Comparison of ENCODE assay signal across 8 cellular contexts in the genomic region with DNA sequence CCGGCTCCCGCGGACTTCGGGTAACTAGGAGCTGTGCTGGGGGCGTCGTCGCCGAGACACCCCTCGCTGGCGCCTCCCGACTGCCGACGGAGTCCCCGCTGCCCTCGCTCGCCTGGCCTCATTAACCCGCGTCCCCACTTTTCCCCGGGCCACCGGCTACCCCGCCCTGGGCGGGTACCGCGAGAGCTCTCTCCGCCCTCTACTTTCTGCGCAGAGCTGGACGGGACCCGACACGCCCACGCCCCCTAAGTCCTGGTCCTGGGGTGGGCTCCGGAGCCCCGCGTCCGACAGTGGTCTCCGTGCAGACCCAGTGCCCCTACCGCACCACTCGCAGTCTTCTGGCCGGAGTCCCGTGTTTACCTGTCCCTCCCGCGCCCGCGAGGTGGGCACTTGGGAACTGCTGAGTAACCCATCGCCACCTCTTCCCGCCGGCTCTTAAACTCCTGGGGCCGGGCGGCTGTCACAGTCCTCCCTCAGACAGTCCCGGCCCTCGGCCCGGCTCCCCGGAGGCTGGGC.
A peak's percentile ranks its signal among the peaks of the same experiment; 100 is the strongest.
DNase-seq lines count a peak whose midpoint lies in the region; ATAC-seq lines count a peak whose summit lies in the region.

No MANE protein-coding gene starts in this region.

- H3K36me3 ChIP-seq in KOPT-K1 (ENCODE audit: insufficient read depth, low read length): peaks cover 43% of the 10 kb centered on the region

- peak overlapping the region; percentile 97 for H3K27ac Mint-ChIP-seq in T-helper 1 cell treated with Interleukin-12 subunit alpha and Interleukin-12 subunit beta and Interleukin-4 antibody, amounts not matched to agents 30 μg/mL and 1 μg/mL, for 36 hours

- ATAC-seq in HG03159 (IDR thresholded peaks at IDR 0.05; ENCODE audit: unreplicated experiment): no peak

- H3K4me3 Mint-ChIP-seq in T-helper 1 cell treated with Interleukin-12 subunit alpha and Interleukin-12 subunit beta and Interleukin-4 antibody, amounts not matched to agents 30 μg/mL and 1 μg/mL, for 36 hours: peak overlapping the region; percentile 91

- peak overlapping the region; percentile 52 for H3K27ac ChIP-seq in KOPT-K1 (ENCODE audit: low read depth, low read length, poor library complexity, severe bottlenecking)

- H3K9me3 Mint-ChIP-seq in T-helper 1 cell treated with Interleukin-12 subunit alpha and Interleukin-12 subunit beta and Interleukin-4 antibody, amounts not matched to agents 30 μg/mL and 1 μg/mL, for 36 hours: no peaks in the 10 kb centered on the region

- H3K4me1 Mint-ChIP-seq in T-helper 1 cell treated with Interleukin-12 subunit alpha and Interleukin-12 subunit beta and Interleukin-4 antibody, amounts not matched to agents 30 μg/mL and 1 μg/mL, for 36 hours (ENCODE audit: low read depth): peaks cover 45% of the 10 kb centered on the region

- H3K27me3 Mint-ChIP-seq in T-helper 1 cell treated with Interleukin-12 subunit alpha and Interleukin-12 subunit beta and Interleukin-4 antibody, amounts not matched to agents 30 μg/mL and 1 μg/mL, for 36 hours (ENCODE audit: low read depth): no peaks in the 10 kb centered on the region

- no peaks in the 10 kb centered on the region for H3K9me3 ChIP-seq in KOPT-K1 (ENCODE audit: insufficient read depth, low read length, poor library complexity, severe bottlenecking)
- no peaks in the 10 kb centered on the region for H3K9me3 ChIP-seq in iPS-18c (ENCODE audit: control insufficient read depth, insufficient read depth, low read length)

- peaks cover 28% of the 10 kb centered on the region for H3K36me3 Mint-ChIP-seq in T-helper 1 cell treated with Interleukin-12 subunit alpha and Interleukin-12 subunit beta and Interleukin-4 antibody, amounts not matched to agents 30 μg/mL and 1 μg/mL, for 36 hours (ENCODE audit: low read depth)

- peak overlapping the region; percentile 91 for H3K4me3 ChIP-seq in iPS-18c (ENCODE audit: insufficient read depth, low read depth, low read length)

- peak; percentile 35 for DNase-seq in NCI-H2107 (lab: John Stamatoyannopoulos, UW)
- DNase-seq in NCI-H2107 treated with DMSO at 0.1 percent for 48 hours (lab: John Stamatoyannopoulos, UW; ENCODE audit: unreplicated experiment): no peak
- peak; percentile 81 for DNase-seq in astrocyte of the hippocampus (ENCODE audit: low read depth, low spot score)
- peak; percentile 68 for DNase-seq in stimulated activated CD4-positive, alpha-beta T cell treated with anti-CD3 and anti-CD28 coated beads, Interleukin-12 subunit alpha, Interleukin-12 subunit beta, amount 100 ng/mL, for 4 hours
